ENCODE assay signal across 1 cellular context in the genomic region with DNA sequence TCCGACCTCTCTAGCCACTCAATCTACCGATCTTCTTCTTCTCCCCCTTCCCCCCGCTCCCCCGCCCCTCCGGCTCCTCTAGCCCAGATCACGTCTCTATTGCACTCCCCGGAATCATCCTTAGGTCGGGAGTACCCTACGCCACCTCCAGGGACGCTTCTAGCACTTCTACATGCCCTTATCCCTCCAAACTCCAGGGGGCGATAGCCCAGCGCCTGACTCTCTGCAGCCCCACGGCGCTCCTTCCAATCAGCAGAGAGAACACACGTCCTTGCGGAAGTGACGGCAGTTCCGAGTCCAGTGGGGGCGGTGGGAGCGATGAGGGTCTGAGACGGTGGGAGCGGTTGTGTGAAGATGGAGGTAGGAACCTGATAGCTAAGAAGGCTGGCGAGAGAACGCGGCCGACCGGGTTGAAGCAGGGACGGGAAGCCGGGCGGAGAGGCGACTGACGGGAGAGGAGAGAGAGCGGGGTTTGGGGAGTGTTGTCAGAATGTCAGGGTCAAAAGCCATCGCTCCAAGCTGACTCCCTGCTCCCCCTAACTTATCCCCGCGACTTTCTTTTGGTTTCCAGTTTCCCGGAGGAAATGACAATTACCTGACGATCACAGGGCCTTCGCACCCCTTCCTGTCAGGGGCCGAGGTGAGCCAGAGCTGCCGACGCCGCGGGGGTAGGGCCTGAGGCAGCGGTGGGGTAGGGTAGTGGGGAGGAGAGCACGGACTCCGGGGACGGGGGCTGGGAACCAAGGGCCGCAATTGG.
TF ChIP-seq lines count a peak whose summit lies in the region.

A gene (minus strand): TSS at position 35 of the 757 bp plus-strand sequence. CDS start 87 bp downstream, outside the sequence.
A gene (plus strand): TSS at position 271 of the 757 bp plus-strand sequence. CDS start 84 bp downstream, at position 355.

TF ChIP-seq in WTC11, 78 proteins besides CTCF, POLR2A, EP300 and RAD21 (continued from another document):
- TF ChIP-seq, protein P1, sequence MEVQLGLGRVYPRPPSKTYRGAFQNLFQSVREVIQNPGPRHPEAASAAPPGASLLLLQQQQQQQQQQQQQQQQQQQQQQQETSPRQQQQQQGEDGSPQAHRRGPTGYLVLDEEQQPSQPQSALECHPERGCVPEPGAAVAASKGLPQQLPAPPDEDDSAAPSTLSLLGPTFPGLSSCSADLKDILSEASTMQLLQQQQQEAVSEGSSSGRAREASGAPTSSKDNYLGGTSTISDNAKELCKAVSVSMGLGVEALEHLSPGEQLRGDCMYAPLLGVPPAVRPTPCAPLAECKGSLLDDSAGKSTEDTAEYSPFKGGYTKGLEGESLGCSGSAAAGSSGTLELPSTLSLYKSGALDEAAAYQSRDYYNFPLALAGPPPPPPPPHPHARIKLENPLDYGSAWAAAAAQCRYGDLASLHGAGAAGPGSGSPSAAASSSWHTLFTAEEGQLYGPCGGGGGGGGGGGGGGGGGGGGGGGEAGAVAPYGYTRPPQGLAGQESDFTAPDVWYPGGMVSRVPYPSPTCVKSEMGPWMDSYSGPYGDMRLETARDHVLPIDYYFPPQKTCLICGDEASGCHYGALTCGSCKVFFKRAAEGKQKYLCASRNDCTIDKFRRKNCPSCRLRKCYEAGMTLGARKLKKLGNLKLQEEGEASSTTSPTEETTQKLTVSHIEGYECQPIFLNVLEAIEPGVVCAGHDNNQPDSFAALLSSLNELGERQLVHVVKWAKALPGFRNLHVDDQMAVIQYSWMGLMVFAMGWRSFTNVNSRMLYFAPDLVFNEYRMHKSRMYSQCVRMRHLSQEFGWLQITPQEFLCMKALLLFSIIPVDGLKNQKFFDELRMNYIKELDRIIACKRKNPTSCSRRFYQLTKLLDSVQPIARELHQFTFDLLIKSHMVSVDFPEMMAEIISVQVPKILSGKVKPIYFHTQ (CRISPR knock-in tag; IDR thresholded peaks at IDR 0.05): no peak
- TF ChIP-seq, protein P2, sequence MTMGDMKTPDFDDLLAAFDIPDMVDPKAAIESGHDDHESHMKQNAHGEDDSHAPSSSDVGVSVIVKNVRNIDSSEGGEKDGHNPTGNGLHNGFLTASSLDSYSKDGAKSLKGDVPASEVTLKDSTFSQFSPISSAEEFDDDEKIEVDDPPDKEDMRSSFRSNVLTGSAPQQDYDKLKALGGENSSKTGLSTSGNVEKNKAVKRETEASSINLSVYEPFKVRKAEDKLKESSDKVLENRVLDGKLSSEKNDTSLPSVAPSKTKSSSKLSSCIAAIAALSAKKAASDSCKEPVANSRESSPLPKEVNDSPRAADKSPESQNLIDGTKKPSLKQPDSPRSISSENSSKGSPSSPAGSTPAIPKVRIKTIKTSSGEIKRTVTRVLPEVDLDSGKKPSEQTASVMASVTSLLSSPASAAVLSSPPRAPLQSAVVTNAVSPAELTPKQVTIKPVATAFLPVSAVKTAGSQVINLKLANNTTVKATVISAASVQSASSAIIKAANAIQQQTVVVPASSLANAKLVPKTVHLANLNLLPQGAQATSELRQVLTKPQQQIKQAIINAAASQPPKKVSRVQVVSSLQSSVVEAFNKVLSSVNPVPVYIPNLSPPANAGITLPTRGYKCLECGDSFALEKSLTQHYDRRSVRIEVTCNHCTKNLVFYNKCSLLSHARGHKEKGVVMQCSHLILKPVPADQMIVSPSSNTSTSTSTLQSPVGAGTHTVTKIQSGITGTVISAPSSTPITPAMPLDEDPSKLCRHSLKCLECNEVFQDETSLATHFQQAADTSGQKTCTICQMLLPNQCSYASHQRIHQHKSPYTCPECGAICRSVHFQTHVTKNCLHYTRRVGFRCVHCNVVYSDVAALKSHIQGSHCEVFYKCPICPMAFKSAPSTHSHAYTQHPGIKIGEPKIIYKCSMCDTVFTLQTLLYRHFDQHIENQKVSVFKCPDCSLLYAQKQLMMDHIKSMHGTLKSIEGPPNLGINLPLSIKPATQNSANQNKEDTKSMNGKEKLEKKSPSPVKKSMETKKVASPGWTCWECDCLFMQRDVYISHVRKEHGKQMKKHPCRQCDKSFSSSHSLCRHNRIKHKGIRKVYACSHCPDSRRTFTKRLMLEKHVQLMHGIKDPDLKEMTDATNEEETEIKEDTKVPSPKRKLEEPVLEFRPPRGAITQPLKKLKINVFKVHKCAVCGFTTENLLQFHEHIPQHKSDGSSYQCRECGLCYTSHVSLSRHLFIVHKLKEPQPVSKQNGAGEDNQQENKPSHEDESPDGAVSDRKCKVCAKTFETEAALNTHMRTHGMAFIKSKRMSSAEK (CRISPR knock-in tag; IDR thresholded peaks at IDR 0.05; ENCODE audit: borderline replicate concordance): no peak
- TF ChIP-seq ZNF121 (CRISPR knock-in tag; IDR thresholded peaks at IDR 0.05) (no peak), GABPB1 (CRISPR knock-in tag; IDR thresholded peaks at IDR 0.05) (peak; percentile 87), PRRX2 (CRISPR knock-in tag; IDR thresholded peaks at IDR 0.05) (no peak), NFYB (CRISPR knock-in tag; conservative IDR thresholded peaks at IDR 0.05; ENCODE audit: low read depth) (0 out of 2 replicates have a peak, but pooled peaks have one; percentile 13), FOXJ3 (CRISPR knock-in tag; IDR thresholded peaks at IDR 0.05; ENCODE audit: borderline replicate concordance) (no peak), NR2C2 (CRISPR knock-in tag; IDR thresholded peaks at IDR 0.05) (no peak), KAT7 (CRISPR knock-in tag; IDR thresholded peaks at IDR 0.05; ENCODE audit: borderline replicate concordance) (no peak), ESRRA (CRISPR knock-in tag; IDR thresholded peaks at IDR 0.05; ENCODE audit: borderline replicate concordance) (no peak)
- TF ChIP-seq, protein P3, sequence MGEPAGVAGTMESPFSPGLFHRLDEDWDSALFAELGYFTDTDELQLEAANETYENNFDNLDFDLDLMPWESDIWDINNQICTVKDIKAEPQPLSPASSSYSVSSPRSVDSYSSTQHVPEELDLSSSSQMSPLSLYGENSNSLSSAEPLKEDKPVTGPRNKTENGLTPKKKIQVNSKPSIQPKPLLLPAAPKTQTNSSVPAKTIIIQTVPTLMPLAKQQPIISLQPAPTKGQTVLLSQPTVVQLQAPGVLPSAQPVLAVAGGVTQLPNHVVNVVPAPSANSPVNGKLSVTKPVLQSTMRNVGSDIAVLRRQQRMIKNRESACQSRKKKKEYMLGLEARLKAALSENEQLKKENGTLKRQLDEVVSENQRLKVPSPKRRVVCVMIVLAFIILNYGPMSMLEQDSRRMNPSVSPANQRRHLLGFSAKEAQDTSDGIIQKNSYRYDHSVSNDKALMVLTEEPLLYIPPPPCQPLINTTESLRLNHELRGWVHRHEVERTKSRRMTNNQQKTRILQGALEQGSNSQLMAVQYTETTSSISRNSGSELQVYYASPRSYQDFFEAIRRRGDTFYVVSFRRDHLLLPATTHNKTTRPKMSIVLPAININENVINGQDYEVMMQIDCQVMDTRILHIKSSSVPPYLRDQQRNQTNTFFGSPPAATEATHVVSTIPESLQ (CRISPR knock-in tag; IDR thresholded peaks at IDR 0.05): no peak
- TF ChIP-seq, protein P4, sequence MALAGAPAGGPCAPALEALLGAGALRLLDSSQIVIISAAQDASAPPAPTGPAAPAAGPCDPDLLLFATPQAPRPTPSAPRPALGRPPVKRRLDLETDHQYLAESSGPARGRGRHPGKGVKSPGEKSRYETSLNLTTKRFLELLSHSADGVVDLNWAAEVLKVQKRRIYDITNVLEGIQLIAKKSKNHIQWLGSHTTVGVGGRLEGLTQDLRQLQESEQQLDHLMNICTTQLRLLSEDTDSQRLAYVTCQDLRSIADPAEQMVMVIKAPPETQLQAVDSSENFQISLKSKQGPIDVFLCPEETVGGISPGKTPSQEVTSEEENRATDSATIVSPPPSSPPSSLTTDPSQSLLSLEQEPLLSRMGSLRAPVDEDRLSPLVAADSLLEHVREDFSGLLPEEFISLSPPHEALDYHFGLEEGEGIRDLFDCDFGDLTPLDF (CRISPR knock-in tag; IDR thresholded peaks at IDR 0.05): no peak
- TF ChIP-seq, protein P5, sequence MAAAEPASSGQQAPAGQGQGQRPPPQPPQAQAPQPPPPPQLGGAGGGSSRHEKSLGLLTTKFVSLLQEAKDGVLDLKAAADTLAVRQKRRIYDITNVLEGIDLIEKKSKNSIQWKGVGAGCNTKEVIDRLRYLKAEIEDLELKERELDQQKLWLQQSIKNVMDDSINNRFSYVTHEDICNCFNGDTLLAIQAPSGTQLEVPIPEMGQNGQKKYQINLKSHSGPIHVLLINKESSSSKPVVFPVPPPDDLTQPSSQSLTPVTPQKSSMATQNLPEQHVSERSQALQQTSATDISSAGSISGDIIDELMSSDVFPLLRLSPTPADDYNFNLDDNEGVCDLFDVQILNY (CRISPR knock-in tag; IDR thresholded peaks at IDR 0.05): no peak
- TF ChIP-seq, protein P6, sequence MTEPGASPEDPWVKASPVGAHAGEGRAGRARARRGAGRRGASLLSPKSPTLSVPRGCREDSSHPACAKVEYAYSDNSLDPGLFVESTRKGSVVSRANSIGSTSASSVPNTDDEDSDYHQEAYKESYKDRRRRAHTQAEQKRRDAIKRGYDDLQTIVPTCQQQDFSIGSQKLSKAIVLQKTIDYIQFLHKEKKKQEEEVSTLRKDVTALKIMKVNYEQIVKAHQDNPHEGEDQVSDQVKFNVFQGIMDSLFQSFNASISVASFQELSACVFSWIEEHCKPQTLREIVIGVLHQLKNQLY (CRISPR knock-in tag; IDR thresholded peaks at IDR 0.05): no peak
- TF ChIP-seq, protein P7, sequence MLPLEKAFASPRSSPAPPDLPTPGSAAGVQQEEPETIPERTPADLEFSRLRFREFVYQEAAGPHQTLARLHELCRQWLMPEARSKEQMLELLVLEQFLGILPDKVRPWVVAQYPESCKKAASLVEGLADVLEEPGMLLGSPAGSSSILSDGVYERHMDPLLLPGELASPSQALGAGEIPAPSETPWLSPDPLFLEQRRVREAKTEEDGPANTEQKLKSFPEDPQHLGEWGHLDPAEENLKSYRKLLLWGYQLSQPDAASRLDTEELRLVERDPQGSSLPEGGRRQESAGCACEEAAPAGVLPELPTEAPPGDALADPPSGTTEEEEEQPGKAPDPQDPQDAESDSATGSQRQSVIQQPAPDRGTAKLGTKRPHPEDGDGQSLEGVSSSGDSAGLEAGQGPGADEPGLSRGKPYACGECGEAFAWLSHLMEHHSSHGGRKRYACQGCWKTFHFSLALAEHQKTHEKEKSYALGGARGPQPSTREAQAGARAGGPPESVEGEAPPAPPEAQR (CRISPR knock-in tag; IDR thresholded peaks at IDR 0.05): no peak
TF ChIP-seq in WTC11: peak in this region for 8.
